ENCODE assay signal across 12 cellular contexts in the genomic region with DNA sequence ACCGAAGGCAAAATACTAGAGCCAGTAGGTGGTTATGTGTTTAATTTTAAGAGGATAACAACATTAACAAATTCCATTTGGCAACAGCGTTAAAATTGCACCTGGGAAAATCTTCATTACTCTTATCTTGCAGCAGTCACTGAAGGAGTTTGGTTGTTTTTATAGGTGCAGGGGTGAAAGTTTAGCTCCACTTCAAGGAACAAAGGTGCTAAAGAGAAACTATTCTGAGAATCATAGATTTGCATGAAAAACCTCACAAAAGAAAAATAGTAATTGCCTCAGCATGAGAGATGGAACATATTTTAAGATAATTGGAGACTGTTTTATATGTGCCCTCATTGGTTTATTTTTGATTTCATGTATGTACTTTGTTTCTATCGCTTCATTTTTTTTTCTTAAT.
DNase-seq lines count a peak whose midpoint lies in the region; ATAC-seq, FAIRE-seq and TF ChIP-seq lines count a peak whose summit lies in the region.
"Had no signal": no experiment of that assay in that cellular context is flagged by ENCODE, and none has a peak within 500 bp of the region (broad histone marks: within the 10 kb centered on the region; RNA-seq: fewer than 3 reads in every experiment).

No MANE protein-coding gene starts in this region.

- H3K36me3 Mint-ChIP-seq in CD4-positive, alpha-beta T cell (ENCODE audit: low read depth), result peaks cover 73% of the 10 kb centered on the region

- no peaks in the 10 kb centered on the region for H3K36me3 ChIP-seq in K562 (ENCODE audit: control insufficient read depth, insufficient read depth, low read length)
- H3K36me3 ChIP-seq in PC-3 (ENCODE audit: low read depth, low read length), result peaks cover 3% of the 10 kb centered on the region; the same call in 1 of the 2 replicates

- no peak for TF ChIP-seq RAD21 in K562 (CRISPR knock-in tag; conservative IDR thresholded peaks at IDR 0.05 in 1 of 2, IDR thresholded peaks at IDR 0.05 in 1 of 2)

- CTCF ChIA-PET in K562 (lab: Yijun Ruan, JAX; ENCODE audit: low intra/inter-chr PET ratio) (no interaction called here), PC-3 (lab: Charles Lee) (no interaction called here)
- CTCF ChIA-PET in CD4-positive, alpha-beta T cell (lab: Charles Lee), result no interaction called here

- H3K27ac Mint-ChIP-seq in CD4-positive, alpha-beta T cell, result no peak overlapping the region

- H3K9me3 ChIP-seq in K562 (replicated peaks; ENCODE audit: control insufficient read depth, insufficient read depth, low read depth, low read length), result no peaks in the 10 kb centered on the region
- no peaks in the 10 kb centered on the region for H3K9me3 ChIP-seq in CD4-positive, alpha-beta T cell (ENCODE audit: control insufficient read depth, low read length)
- H3K9me3 ChIP-seq in PC-3 (ENCODE audit: low read length), result no peaks in the 10 kb centered on the region

- ATAC-seq in GM18861 (IDR thresholded peaks at IDR 0.05; ENCODE audit: unreplicated experiment) (peak; percentile 60), GM21423 (IDR thresholded peaks at IDR 0.05; ENCODE audit: unreplicated experiment) (peak; percentile 55), HG03095 (IDR thresholded peaks at IDR 0.05; ENCODE audit: unreplicated experiment) (peak; percentile 74), K562 (no peak), PC-3 (no peak)
- ATAC-seq in CD4-positive, alpha-beta T cell (ENCODE audit: poor library complexity), result no peak

- H4K20me1 ChIP-seq in K562 (replicated peaks; ENCODE audit: control insufficient read depth, insufficient read depth, low read length) (no peaks in the 10 kb centered on the region), PC-3 (ENCODE audit: low read length) (no peaks in the 10 kb centered on the region)

- no peaks in the 10 kb centered on the region for H3K27me3 Mint-ChIP-seq in CD4-positive, alpha-beta T cell

- H3K9ac ChIP-seq in K562 (ENCODE audit: insufficient read depth in 1 of 2, low read depth in 2 of 2, low read length in 2 of 2) (no peak overlapping the region), PC-3 (ENCODE audit: low read length) (no peak overlapping the region)

- no peaks in the 10 kb centered on the region for H3K9me2 ChIP-seq in PC-3 (replicated peaks; ENCODE audit: low read length)

- DNase-seq in K562 (ENCODE audit: extremely low read depth in 1 of 4, low spot score in 3 of 4) (no peak), PC-3 (no peak), foreskin melanocyte (no peak)
- no peak for DNase-seq in CD4-positive, alpha-beta T cell
- no peak for DNase-seq in activated effector memory CD4-positive, alpha-beta T cell treated with Interleukin-2 at 50 U/mL for 16 hours
- DNase-seq: activated CD8-positive, alpha-beta memory T cell treated with anti-CD3 and anti-CD28 coated beads for 24 hours; NCI-H526 treated with DMSO at 0.1 percent for 48 hours; SW 1271 had no signal

- H3K4me2 ChIP-seq in K562 (ENCODE audit: insufficient read depth, low read length) (no peak overlapping the region), PC-3 (ENCODE audit: low read length) (no peak overlapping the region)

- H3K4me1 Mint-ChIP-seq in CD4-positive, alpha-beta T cell (ENCODE audit: low read depth), result peaks cover 26% of the 10 kb centered on the region

- BruUV-seq in K562 (replicated peaks; lab: Mats Ljungman, UMichigan), result no TSS peak
- BruUV-seq in PC-3 (replicated peaks; lab: Mats Ljungman, UMichigan), result no TSS peak

- no peaks in the 10 kb centered on the region for H3K9me3 Mint-ChIP-seq in CD4-positive, alpha-beta T cell

- POLR2A ChIA-PET in K562 (lab: Yijun Ruan, JAX), result no interaction called here
- POLR2A ChIA-PET in CD4-positive, alpha-beta T cell (lab: Charles Lee), result no interaction called here
- POLR2A ChIA-PET in PC-3 (lab: Charles Lee; ENCODE audit: unreplicated experiment), result no interaction called here

- H3K4me3 Mint-ChIP-seq in CD4-positive, alpha-beta T cell, result no peak overlapping the region

- no peak for TF ChIP-seq POLR2A in K562 (conservative IDR thresholded peaks at IDR 0.05)

- H3K4me3 ChIP-seq in K562 (no peak overlapping the region), PC-3 (ENCODE audit: low read length) (no peak overlapping the region)

- TF ChIP-seq CTCF in K562 (IDR thresholded peaks at IDR 0.05 in 2 of 3, conservative IDR thresholded peaks at IDR 0.05 in 1 of 3; ENCODE audit: insufficient read depth in 2 of 3, low read depth in 1 of 3, low read length in 3 of 3), result no peak
- no peak for TF ChIP-seq CTCF in CD4-positive, alpha-beta T cell (IDR thresholded peaks at IDR 0.05)
- TF ChIP-seq CTCF in PC-3 (conservative IDR thresholded peaks at IDR 0.05; ENCODE audit: low read depth, low read length), result no peak

- TF ChIP-seq EP300 in K562 (IDR thresholded peaks at IDR 0.05; ENCODE audit: low read length), result no peak

- FAIRE-seq in K562 (lab: Jason Lieb, UNC), result no peak
- FAIRE-seq: endothelial cell of umbilical vein had no signal

- no peaks in the 10 kb centered on the region for H3K27me3 ChIP-seq in K562 (ENCODE audit: control insufficient read depth in 2 of 2, insufficient read depth in 2 of 2, low read length in 2 of 2)
- H3K27me3 ChIP-seq in CD4-positive, alpha-beta T cell (ENCODE audit: control insufficient read depth, insufficient read depth, low read length), result no peaks in the 10 kb centered on the region
- H3K27me3 ChIP-seq in PC-3 (ENCODE audit: low read length), result no peaks in the 10 kb centered on the region

- no peak overlapping the region for H2AFZ ChIP-seq in K562 (ENCODE audit: low read depth, low read length)
- H2AFZ ChIP-seq in PC-3 (ENCODE audit: low read length), result no peak overlapping the region

- H3K79me2 ChIP-seq in K562 (ENCODE audit: control insufficient read depth, insufficient read depth, low read length) (no peaks in the 10 kb centered on the region), PC-3 (ENCODE audit: low read length) (no peaks in the 10 kb centered on the region)

- H3K9me1 ChIP-seq in K562 (ENCODE audit: control insufficient read depth, insufficient read depth, low read length), result no peaks in the 10 kb centered on the region

- H3K4me1 ChIP-seq in K562 (replicated peaks in 1 of 2; ENCODE audit: control insufficient read depth in 2 of 2, insufficient read depth in 2 of 2, low read length in 2 of 2), result no peaks in the 10 kb centered on the region
- peaks cover 18% of the 10 kb centered on the region for H3K4me1 ChIP-seq in PC-3 (ENCODE audit: insufficient read depth, low read length)

- in situ Hi-C loops in K562 (cut with MboI), result no loop called here

- WGBS in K562 (ENCODE audit: insufficient coverage, low coverage, missing lambda C conversion rate), result 50% methylated on average over 3 of the region's 3 CpGs

- intact Hi-C loops in K562 (cut with micrococcal nuclease) (no loop called here), PC-3 (cut with micrococcal nuclease) (no loop called here)
- intact Hi-C loops in CD4-positive, alpha-beta T cell (cut with DNase I, micrococcal nuclease), result no loop called here

- H3F3A ChIP-seq in PC-3 (ENCODE audit: low read length, unreplicated experiment), result no peaks in the 10 kb centered on the region

- H3K27ac ChIP-seq in K562 (ENCODE audit: extremely low read depth, low read depth, low read length), result no peak overlapping the region
- no peak overlapping the region for H3K27ac ChIP-seq in CD4-positive, alpha-beta T cell (ENCODE audit: low read depth, low read length)
- no peak overlapping the region for H3K27ac ChIP-seq in PC-3 (ENCODE audit: low read length)

TF ChIP-seq in K562, 482 proteins besides CTCF, POLR2A, EP300 and RAD21:
- TF ChIP-seq DPF2 (IDR thresholded peaks at IDR 0.05) (no peak), MYNN (IDR thresholded peaks at IDR 0.05) (0 out of 2 replicates have a peak, but pooled peaks have one; percentile 13), MYNN (CRISPR knock-in tag; IDR thresholded peaks at IDR 0.05) (no peak)

Comparison
In these comparisons a context has a peak if more than half of its experiments do, and no peak if none do; other contexts are left out.
1. ATAC-seq: peak in GM18861 (single experiment), GM21423 (single experiment) and HG03095 (single experiment); none in K562 (single experiment), CD4-positive, alpha-beta T cell (single experiment) and PC-3 (single experiment).